1 cellular context compared by ENCODE assay signal in the genomic region with DNA sequence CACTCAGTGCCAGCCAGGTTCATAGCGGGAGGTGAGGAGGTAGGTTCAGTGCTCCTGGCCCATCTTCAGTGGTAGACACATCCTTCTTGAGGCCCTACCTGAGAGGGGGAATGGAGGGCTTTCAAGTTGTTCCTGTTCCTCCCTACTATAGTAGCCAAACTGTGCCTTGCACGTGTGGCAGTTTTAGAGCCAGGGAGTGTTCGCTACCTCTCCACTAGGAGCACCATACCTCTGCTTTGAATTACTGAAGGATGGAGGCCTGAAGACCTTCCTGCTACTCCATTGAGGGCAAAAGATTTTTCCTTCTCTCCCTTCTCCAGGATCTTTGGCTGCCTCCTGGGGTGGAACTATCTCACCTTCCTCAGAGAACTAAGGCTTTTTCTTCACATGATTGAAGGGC.
TF ChIP-seq lines count a peak whose summit lies in the region.

No MANE protein-coding gene starts in this region.

TF ChIP-seq in HCT116, 20 proteins besides CTCF, POLR2A, EP300 and RAD21:
- TF ChIP-seq ZFX (IDR thresholded peaks at IDR 0.05) (no peak), EGR1 (IDR thresholded peaks at IDR 0.05; ENCODE audit: low read depth) (no peak), EZH2 (IDR thresholded peaks at IDR 0.05) (no peak), FOSL1 (IDR thresholded peaks at IDR 0.05; ENCODE audit: low read depth) (no peak), MAX (IDR thresholded peaks at IDR 0.05) (no peak), CBX3 (IDR thresholded peaks at IDR 0.05; ENCODE audit: low read depth) (no peak), SRF (IDR thresholded peaks at IDR 0.05; ENCODE audit: low read depth) (no peak), REST (IDR thresholded peaks at IDR 0.05; ENCODE audit: low read depth) (no peak), ZBTB33 (IDR thresholded peaks at IDR 0.05; ENCODE audit: extremely low read depth, insufficient replicate concordance, low read length) (no peak), TCF7L2 (IDR thresholded peaks at IDR 0.05; ENCODE audit: borderline replicate concordance, extremely low read depth, insufficient read depth, insufficient read length) (no peak), ELF1 (IDR thresholded peaks at IDR 0.05; ENCODE audit: borderline replicate concordance, low read depth) (no peak), CEBPB (IDR thresholded peaks at IDR 0.05; ENCODE audit: low read depth) (no peak), EZH2phosphoT487 (IDR thresholded peaks at IDR 0.05; ENCODE audit: borderline replicate concordance) (no peak), SP1 (IDR thresholded peaks at IDR 0.05; ENCODE audit: low read depth) (no peak), SIN3A (IDR thresholded peaks at IDR 0.05; ENCODE audit: low read depth) (no peak), ZNF274 (IDR thresholded peaks at IDR 0.05; ENCODE audit: low read depth, low read length) (no peak), POLR2AphosphoS5 (IDR thresholded peaks at IDR 0.05; ENCODE audit: low read depth, low read length) (no peak), YY1 (IDR thresholded peaks at IDR 0.05; ENCODE audit: extremely low read depth, insufficient replicate concordance, low read depth, low read length) (no peak), JUND (IDR thresholded peaks at IDR 0.05) (no peak)
- TF ChIP-seq, protein P1, sequence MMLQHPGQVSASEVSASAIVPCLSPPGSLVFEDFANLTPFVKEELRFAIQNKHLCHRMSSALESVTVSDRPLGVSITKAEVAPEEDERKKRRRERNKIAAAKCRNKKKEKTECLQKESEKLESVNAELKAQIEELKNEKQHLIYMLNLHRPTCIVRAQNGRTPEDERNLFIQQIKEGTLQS (IDR thresholded peaks at IDR 0.05) = no peak
